12 cellular contexts compared by ENCODE assay signal in the genomic region with DNA sequence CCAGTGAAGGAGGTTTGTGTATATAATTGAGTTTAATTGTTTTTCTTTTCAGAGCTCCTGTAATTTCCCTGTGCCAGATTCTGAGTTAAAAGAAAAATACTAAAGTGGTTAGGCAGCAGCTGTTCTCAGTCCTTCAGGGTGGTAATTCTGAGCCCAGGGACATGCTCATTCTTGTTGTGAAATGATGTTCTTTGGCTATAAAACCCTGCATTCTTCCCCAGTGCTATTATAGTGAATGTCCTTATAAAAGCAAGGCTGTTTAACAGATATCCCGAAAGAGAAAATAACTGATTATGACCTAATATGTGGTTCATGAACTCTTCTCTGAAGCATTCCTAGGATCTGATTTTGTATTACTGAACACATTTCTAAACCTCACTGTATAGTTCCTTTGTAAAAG. TPM values are rescaled to one million over a fixed set of nuclear protein-coding genes. Genes with fewer than 3 reads are reported as not detected.
A peak's percentile ranks its signal among the peaks of the same experiment; 100 is the strongest.
DNase-seq lines count a peak whose midpoint lies in the region; ATAC-seq and TF ChIP-seq lines count a peak whose summit lies in the region.
"Had no signal": no experiment of that assay in that cellular context is flagged by ENCODE, and none has a peak within 500 bp of the region (broad histone marks: within the 10 kb centered on the region; RNA-seq: fewer than 3 reads in every experiment).

No MANE protein-coding gene starts in this region.

- H3K27me3 Mint-ChIP-seq in nephron progenitor cell (ENCODE audit: low read depth, poor library complexity): no peaks in the 10 kb centered on the region
- H3K27me3 Mint-ChIP-seq: progenitor cell of endocrine pancreas had no signal

- no peak for TF ChIP-seq CTCF in nephron progenitor cell (IDR thresholded peaks at IDR 0.05)
- TF ChIP-seq CTCF in upper lobe of right lung (IDR thresholded peaks at IDR 0.05): no peak

- H3K4me3 Mint-ChIP-seq in nephron progenitor cell: no peak overlapping the region
- H3K4me3 Mint-ChIP-seq: activated B cell treated with CpG ODN at 0.5 μM for 24 hours; activated naive CD8-positive, alpha-beta T cell had no signal

- peaks cover 6% of the 10 kb centered on the region for H3K36me3 Mint-ChIP-seq in nephron progenitor cell (ENCODE audit: low read depth)
- H3K36me3 Mint-ChIP-seq: activated naive CD8-positive, alpha-beta T cell had no signal

- DNase-seq in COR-L47 (lab: John Stamatoyannopoulos, UW) (peak; percentile 68), NCI-H1436 treated with DMSO at 0.1 percent for 48 hours (lab: John Stamatoyannopoulos, UW) (peak; percentile 90), adipocyte (ENCODE audit: low read depth) (peak; percentile 75), foreskin melanocyte (peak; percentile 75), medulla oblongata (ENCODE audit: extremely low spot score) (no peak), nephron progenitor cell (no peak), upper lobe of right lung (no peak)
- DNase-seq: activated B cell treated with CpG ODN at 0.5 μM for 24 hours, BE2C had no signal

- no peak overlapping the region for H3K27ac ChIP-seq in upper lobe of right lung

- H3K4me3 ChIP-seq in adipocyte (ENCODE audit: low read length) (no peak overlapping the region), upper lobe of right lung (no peak overlapping the region)

- intact Hi-C loops in upper lobe of right lung (cut with DNase I): no loop called here

- H3K9ac ChIP-seq in adipocyte (ENCODE audit: low read length): no peak overlapping the region

- no peak overlapping the region for H3K27ac Mint-ChIP-seq in nephron progenitor cell
- H3K27ac Mint-ChIP-seq: activated B cell treated with CpG ODN at 0.5 μM for 24 hours; activated naive CD8-positive, alpha-beta T cell; progenitor cell of endocrine pancreas had no signal

- H3K9me3 Mint-ChIP-seq in nephron progenitor cell: no peaks in the 10 kb centered on the region
- H3K9me3 Mint-ChIP-seq: activated B cell treated with CpG ODN at 0.5 μM for 24 hours had no signal

- no peaks in the 10 kb centered on the region for H3K27me3 ChIP-seq in adipocyte (replicated peaks; ENCODE audit: control insufficient read depth, insufficient read depth, low read length)
- H3K27me3 ChIP-seq in upper lobe of right lung: no peaks in the 10 kb centered on the region
- H3K27me3 ChIP-seq: BE2C had no signal

- no peaks in the 10 kb centered on the region for H3K36me3 ChIP-seq in adipocyte (ENCODE audit: control insufficient read depth, insufficient read depth, low read length, severe bottlenecking)
- H3K36me3 ChIP-seq in upper lobe of right lung: no peaks in the 10 kb centered on the region
- H3K36me3 ChIP-seq: BE2C had no signal

- ATAC-seq in GM21723 (IDR thresholded peaks at IDR 0.05; ENCODE audit: unreplicated experiment) (no peak), upper lobe of right lung (no peak)

- H3K4me1 ChIP-seq in adipocyte (ENCODE audit: control insufficient read depth, insufficient read depth, low read length): peaks cover 8% of the 10 kb centered on the region
- no peaks in the 10 kb centered on the region for H3K4me1 ChIP-seq in upper lobe of right lung
- H3K4me1 ChIP-seq: BE2C had no signal

- H3K9me3 ChIP-seq in adipocyte (ENCODE audit: control insufficient read depth, low read length): no peaks in the 10 kb centered on the region
- H3K9me3 ChIP-seq in upper lobe of right lung: no peaks in the 10 kb centered on the region
- H3K9me3 ChIP-seq: BE2C had no signal

- H3K4me1 Mint-ChIP-seq in nephron progenitor cell: peaks cover 10% of the 10 kb centered on the region
- H3K4me1 Mint-ChIP-seq: activated B cell treated with CpG ODN at 0.5 μM for 24 hours had no signal

RNA-seq across cellular contexts. Expression of a gene that starts 34.0 kb away (rescaled TPM):
- 2.5 TPM for total RNA-seq in upper lobe of right lung

Comparison
In these comparisons a context has a peak if more than half of its experiments do, and no peak if none do; other contexts are left out.
1. DNase-seq: peak in COR-L47 (single experiment), NCI-H1436 treated with DMSO at 0.1 percent for 48 hours (single experiment), adipocyte (single experiment) and foreskin melanocyte (single experiment); none in medulla oblongata (single experiment), nephron progenitor cell (single experiment) and upper lobe of right lung (single experiment).